ENCODE assay signal across 8 cellular contexts in the genomic region with DNA sequence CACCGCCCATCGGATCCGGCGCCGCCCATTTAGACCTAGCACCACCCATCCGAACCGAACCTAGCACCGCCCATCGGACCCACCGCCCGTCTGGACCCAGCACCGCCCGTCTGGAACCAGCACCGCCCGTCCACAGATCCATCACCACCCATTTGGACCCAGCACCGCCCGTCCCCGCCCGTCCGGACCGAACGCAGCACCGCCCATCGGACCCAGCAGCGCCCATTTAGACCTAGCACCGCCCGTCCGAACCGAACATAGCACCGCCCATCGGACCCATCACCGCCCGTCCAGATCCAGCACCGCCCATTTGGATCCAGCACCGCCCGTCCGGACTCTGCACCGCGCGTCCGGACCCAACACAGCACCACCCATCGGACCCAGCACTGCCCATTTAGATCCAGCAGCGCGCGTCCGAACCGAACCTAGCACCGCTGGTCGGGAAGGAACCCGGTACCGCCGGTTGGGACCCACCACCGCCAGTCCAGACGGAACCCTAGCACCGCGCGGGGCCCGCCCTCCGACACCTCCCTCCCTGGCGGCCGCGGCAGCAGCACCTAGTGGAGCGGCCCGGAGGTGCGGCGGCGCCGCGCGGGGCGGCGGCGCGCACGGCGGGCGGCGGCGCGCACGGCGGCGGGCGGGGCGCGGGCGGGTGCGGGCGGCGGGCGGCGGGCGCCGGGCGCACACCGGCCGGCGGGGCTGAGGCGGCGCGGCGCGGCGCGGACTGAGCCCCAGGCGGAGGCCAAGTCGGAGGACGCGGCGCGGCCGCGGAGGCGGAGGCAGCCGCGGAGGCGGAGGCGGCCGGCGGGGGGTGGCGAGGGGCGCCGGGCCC. TPM values are rescaled to one million over a fixed set of nuclear protein-coding genes. Genes with fewer than 3 reads are reported as not detected.
DNase-seq lines count a peak whose midpoint lies in the region; ATAC-seq and TF ChIP-seq lines count a peak whose summit lies in the region.

A gene with protein sequence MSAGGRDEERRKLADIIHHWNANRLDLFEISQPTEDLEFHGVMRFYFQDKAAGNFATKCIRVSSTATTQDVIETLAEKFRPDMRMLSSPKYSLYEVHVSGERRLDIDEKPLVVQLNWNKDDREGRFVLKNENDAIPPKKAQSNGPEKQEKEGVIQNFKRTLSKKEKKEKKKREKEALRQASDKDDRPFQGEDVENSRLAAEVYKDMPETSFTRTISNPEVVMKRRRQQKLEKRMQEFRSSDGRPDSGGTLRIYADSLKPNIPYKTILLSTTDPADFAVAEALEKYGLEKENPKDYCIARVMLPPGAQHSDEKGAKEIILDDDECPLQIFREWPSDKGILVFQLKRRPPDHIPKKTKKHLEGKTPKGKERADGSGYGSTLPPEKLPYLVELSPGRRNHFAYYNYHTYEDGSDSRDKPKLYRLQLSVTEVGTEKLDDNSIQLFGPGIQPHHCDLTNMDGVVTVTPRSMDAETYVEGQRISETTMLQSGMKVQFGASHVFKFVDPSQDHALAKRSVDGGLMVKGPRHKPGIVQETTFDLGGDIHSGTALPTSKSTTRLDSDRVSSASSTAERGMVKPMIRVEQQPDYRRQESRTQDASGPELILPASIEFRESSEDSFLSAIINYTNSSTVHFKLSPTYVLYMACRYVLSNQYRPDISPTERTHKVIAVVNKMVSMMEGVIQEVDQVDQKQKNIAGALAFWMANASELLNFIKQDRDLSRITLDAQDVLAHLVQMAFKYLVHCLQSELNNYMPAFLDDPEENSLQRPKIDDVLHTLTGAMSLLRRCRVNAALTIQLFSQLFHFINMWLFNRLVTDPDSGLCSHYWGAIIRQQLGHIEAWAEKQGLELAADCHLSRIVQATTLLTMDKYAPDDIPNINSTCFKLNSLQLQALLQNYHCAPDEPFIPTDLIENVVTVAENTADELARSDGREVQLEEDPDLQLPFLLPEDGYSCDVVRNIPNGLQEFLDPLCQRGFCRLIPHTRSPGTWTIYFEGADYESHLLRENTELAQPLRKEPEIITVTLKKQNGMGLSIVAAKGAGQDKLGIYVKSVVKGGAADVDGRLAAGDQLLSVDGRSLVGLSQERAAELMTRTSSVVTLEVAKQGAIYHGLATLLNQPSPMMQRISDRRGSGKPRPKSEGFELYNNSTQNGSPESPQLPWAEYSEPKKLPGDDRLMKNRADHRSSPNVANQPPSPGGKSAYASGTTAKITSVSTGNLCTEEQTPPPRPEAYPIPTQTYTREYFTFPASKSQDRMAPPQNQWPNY (N-terminal part only) (plus strand): TSS at position 682 of the 832 bp plus-strand sequence. CDS start 222 bp downstream, outside the sequence.

- H3K9me1 ChIP-seq in IMR-90 (ENCODE audit: insufficient read depth, low read length), result no peaks in the 10 kb centered on the region

- TF ChIP-seq CTCF in IMR-90 (conservative IDR thresholded peaks at IDR 0.05; ENCODE audit: low read depth, low read length), result peak; percentile 40
- peak; percentile 35 for TF ChIP-seq CTCF in retinal pigment epithelial cell (conservative IDR thresholded peaks at IDR 0.05; ENCODE audit: low read depth, low read length)

- peak within 1 kb of the TSS; percentile 99 for H2AFZ ChIP-seq in IMR-90 (replicated peaks; ENCODE audit: low read length, poor library complexity)

- no peak within 1 kb of the TSS for H3K56ac ChIP-seq in IMR-90 (ENCODE audit: extremely low read depth, insufficient read depth, low read length)

- H3K79me1 ChIP-seq in IMR-90 (ENCODE audit: low read depth in 1 of 2, low read length in 2 of 2), result peaks cover 0 to 11% of the 10 kb centered on the region in 2 experiments

- H3K23ac ChIP-seq in IMR-90 (ENCODE audit: low read depth, low read length), result no peak within 1 kb of the TSS; the same call in 1 of the 2 replicates

- DNase-seq in G401 (ENCODE audit: low spot score) (peak; percentile 70), IMR-90 (peak; percentile 21), T-helper 22 cell (ENCODE audit: low read depth) (peak; percentile 55), astrocyte of the hippocampus (ENCODE audit: low read depth, low spot score) (peak; percentile 84), hypothalamus (lab: John Stamatoyannopoulos, UW) (peak in 44 of 51 donors; percentile 9 to 85 (median 63)), retinal pigment epithelial cell (ENCODE audit: low read depth) (no peak), MV-4-11 (lab: John Stamatoyannopoulos, UW) (no peak)

- no peaks in the 10 kb centered on the region for H3K36me3 ChIP-seq in IMR-90 (ENCODE audit: control insufficient read depth, insufficient read depth, low read length)

- no peak within 1 kb of the TSS for H3K18ac ChIP-seq in IMR-90 (ENCODE audit: low read depth, low read length)

- peaks cover 14% of the 10 kb centered on the region for H4K20me1 ChIP-seq in IMR-90 (ENCODE audit: insufficient read depth, low read length)

- no peak within 1 kb of the TSS; the same call in none of the 2 replicates for H2BK120ac ChIP-seq in IMR-90 (ENCODE audit: low read depth, low read length)

- 0% methylated on average over 36 of the region's 123 CpGs; no CpG with 5 or more reads in 1 of the 2 experiments for WGBS in IMR-90 (ENCODE audit: extremely low coverage in 2 of 2, insufficient read length in 1 of 2), 2 experiments

- peak within 1 kb of the TSS; percentile 72 for H3K4me2 ChIP-seq in IMR-90 (ENCODE audit: low read depth, low read length)

- no peak within 1 kb of the TSS; the same call in 1 of the 2 replicates for H4K91ac ChIP-seq in IMR-90 (ENCODE audit: insufficient read depth, low read depth, low read length)

- POLR2A ChIA-PET in IMR-90 (lab: Charles Lee; ENCODE audit: unreplicated experiment), result no interaction called here

- peak; percentile 73 for ATAC-seq in GM21576 (IDR thresholded peaks at IDR 0.05; ENCODE audit: unreplicated experiment)
- peak; percentile 87 for ATAC-seq in IMR-90 (ENCODE audit: low read depth)

- no peak within 1 kb of the TSS for H4K5ac ChIP-seq in IMR-90 (ENCODE audit: low read depth, low read length)

- no peak within 1 kb of the TSS for H3K4ac ChIP-seq in IMR-90 (ENCODE audit: low read depth, low read length)

- no peak within 1 kb of the TSS for H2AK5ac ChIP-seq in IMR-90 (ENCODE audit: low read depth, low read length)

- no peak within 1 kb of the TSS; a peak in 1 of 4 replicates for H4K8ac ChIP-seq in IMR-90 (ENCODE audit: low read depth in 2 of 2, low read length in 2 of 2)

- peak within 1 kb of the TSS; percentile 69 for H3K9ac ChIP-seq in IMR-90 (ENCODE audit: low read depth, low read length)

- H3K4me1 ChIP-seq in IMR-90 (ENCODE audit: control insufficient read depth, insufficient read depth, low read length), result peaks cover 2% of the 10 kb centered on the region; the same call in 1 of the 2 replicates

- no peak for TF ChIP-seq POLR2A in IMR-90 (IDR thresholded peaks at IDR 0.05; ENCODE audit: low read depth, low read length)

- H2BK5ac ChIP-seq in IMR-90 (ENCODE audit: low read depth, low read length, poor library complexity, severe bottlenecking), result peak within 1 kb of the TSS; percentile 72

- H3K27me3 ChIP-seq in IMR-90 (ENCODE audit: control insufficient read depth, insufficient read depth, low read length), result no peaks in the 10 kb centered on the region; the same call in 1 of the 2 replicates

- dilution Hi-C loops in IMR-90 (cut with HindIII; ENCODE audit: low sequenced_read_pairs, unreplicated experiment), result no loop called here

- peak within 1 kb of the TSS; percentile 95 for H2AK9ac ChIP-seq in IMR-90 (replicated peaks; ENCODE audit: low read depth, low read length, poor library complexity)

- no peak within 1 kb of the TSS; the same call in 1 of the 3 replicates for H2BK15ac ChIP-seq in IMR-90 (ENCODE audit: low read depth, low read length)

- H3K27ac ChIP-seq in IMR-90 (ENCODE audit: insufficient read depth, low read length), result no peak within 1 kb of the TSS; the same call in 1 of the 2 replicates

- intact Hi-C loops in IMR-90 (cut with micrococcal nuclease), result loop anchor here (1.0 to 10.0 kb wide), 2 partner anchors 72 to 208 kb away; no protein-coding TSS in a partner anchor

- no peaks in the 10 kb centered on the region for H3K9me3 ChIP-seq in IMR-90 (ENCODE audit: control insufficient read depth, insufficient read depth, low read length)

- in situ Hi-C loops in G401 (cut with HindIII; ENCODE audit: low sequenced_read_pairs) (no loop called here), IMR-90 (cut with MboI; ENCODE audit: low sequenced_read_pairs) (no loop called here)

- H3K4me3 ChIP-seq in IMR-90 (ENCODE audit: insufficient read depth, low read depth, low read length) (peak within 1 kb of the TSS; percentile 100), retinal pigment epithelial cell (ENCODE audit: low read length) (peak within 1 kb of the TSS; percentile 87)

- H3K14ac ChIP-seq in IMR-90 (replicated peaks; ENCODE audit: low read depth, low read length), result peak within 1 kb of the TSS; percentile 44; the same call in 1 of the 2 replicates

- no TSS peak for BruUV-seq in IMR-90 (replicated peaks; lab: Mats Ljungman, UMichigan)

- no peak within 1 kb of the TSS for H2BK20ac ChIP-seq in IMR-90 (ENCODE audit: low read depth, low read length)

- TF ChIP-seq RAD21 in IMR-90 (IDR thresholded peaks at IDR 0.05; ENCODE audit: low read length), result no peak; the same call in 1 of the 2 replicates

- CTCF ChIA-PET in IMR-90 (lab: Yijun Ruan, JAX), result no interaction called here

TF ChIP-seq in IMR-90, 13 proteins besides CTCF, POLR2A, EP300 and RAD21:
- TF ChIP-seq FOS (IDR thresholded peaks at IDR 0.05; ENCODE audit: low read depth, low read length) (no peak), MAZ (IDR thresholded peaks at IDR 0.05; ENCODE audit: borderline replicate concordance, low read depth, low read length) (0 out of 2 replicates have a peak, but pooled peaks have one; percentile 35), MXI1 (IDR thresholded peaks at IDR 0.05; ENCODE audit: borderline replicate concordance, low read depth, low read length) (no peak)

RNA-seq across cellular contexts. Expression of the gene that starts here (rescaled TPM):
- total RNA-seq in G401 (2014; rRNA removed; shearing (Covaris generic)), result 11.9 and 13.8 TPM in 2 replicates
- total RNA-seq in IMR-90 (2012; rRNA removed), result 20.8 and 23.3 TPM in 2 replicates
- polyA plus RNA-seq in IMR-90 (2012; rRNA removed), result 11.6 and 12.4 TPM in 2 replicates
- polyA plus RNA-seq in IMR-90 (2012; cell fraction: cytosol; rRNA removed), result 3.8 and 5.4 TPM in 2 replicates
- 13.6 and 53.3 TPM in 2 replicates for polyA plus RNA-seq in IMR-90 (2012; cell fraction: nucleus; rRNA removed; ENCODE audit: low replicate concordance)

Comparison
In these comparisons a context has a peak if more than half of its experiments do, and no peak if none do; other contexts are left out.
1. DNase-seq: peak in G401 (single experiment), IMR-90 (single experiment), T-helper 22 cell (single experiment), astrocyte of the hippocampus (single experiment) and hypothalamus (44 of 51); none in retinal pigment epithelial cell (single experiment) and MV-4-11 (single experiment).